8 cellular contexts compared by ENCODE assay signal in the genomic region with DNA sequence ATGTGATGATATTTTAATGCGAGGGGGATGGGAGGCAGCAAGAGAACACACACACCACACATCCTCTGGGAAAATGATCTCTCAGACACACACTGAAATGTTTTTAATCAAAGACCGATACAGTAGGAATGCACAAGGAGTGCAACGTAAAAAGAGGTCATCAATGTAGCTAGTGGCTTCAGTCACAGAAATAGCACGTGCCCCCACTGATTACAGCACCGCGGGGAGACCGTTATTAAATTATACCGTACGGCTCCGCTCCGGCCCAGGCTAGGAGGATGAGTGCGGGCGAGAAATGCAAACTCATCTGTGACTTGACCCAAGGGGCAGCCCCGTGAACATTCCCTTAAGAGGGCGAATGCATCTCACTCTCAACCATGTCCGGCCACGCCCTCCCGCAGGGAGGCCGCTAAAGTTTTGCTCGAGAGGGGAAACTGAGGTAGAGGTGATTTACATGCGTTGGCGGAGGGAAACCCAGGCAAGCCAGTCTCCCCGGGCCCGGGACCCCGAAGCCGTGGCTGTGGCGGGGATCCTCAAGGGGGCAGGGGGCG. TPM values are rescaled to one million over a fixed set of nuclear protein-coding genes. Genes with fewer than 3 reads are reported as not detected.
A peak's percentile ranks its signal among the peaks of the same experiment; 100 is the strongest.
DNase-seq lines count a peak whose midpoint lies in the region; ATAC-seq, FAIRE-seq and TF ChIP-seq lines count a peak whose summit lies in the region.

No MANE protein-coding gene starts in this region.

- H4K8ac ChIP-seq in neuronal stem cell (ENCODE audit: low read depth, low read length), result no peak overlapping the region

- H2BK15ac ChIP-seq in neuronal stem cell (ENCODE audit: low read length), result no peak overlapping the region

- peak overlapping the region; percentile 18 for H2BK12ac ChIP-seq in neuronal stem cell (ENCODE audit: low read length)

- H3K4me2 ChIP-seq in neuronal stem cell (ENCODE audit: insufficient read depth, low read length, poor library complexity, severe bottlenecking), result peak overlapping the region; percentile 90

- WGBS in neuronal stem cell (ENCODE audit: extremely low coverage in 2 of 2, insufficient read length in 2 of 2, insufficient replicate concordance in 1 of 2), 2 donors, result no CpG with 5 or more reads among the region's 28 CpGs
- 0% methylated on average over 1 to 22 of the region's 28 CpGs for WGBS in transverse colon (ENCODE audit: low coverage in 1 of 2), 2 donors

- no peak for TF ChIP-seq EP300 in transverse colon (IDR thresholded peaks at IDR 0.05; ENCODE audit: low read depth)

- DNase-seq in GM12892 (ENCODE audit: insufficient read length), result peak; percentile 33
- DNase-seq in LoVo (ENCODE audit: low spot score), result peak; percentile 36
- DNase-seq in activated T-cell treated with anti-CD3 and anti-CD28 coated beads, Interleukin-2, amount 50 U/mL, for 48 hours, result peak; percentile 83 to 85
- peak; percentile 5 to 21 for DNase-seq in foreskin keratinocyte
- DNase-seq in neuronal stem cell (ENCODE audit: low spot score), result no peak
- peak; percentile 49 for DNase-seq in transverse colon
- DNase-seq in NCI-H1694 (lab: John Stamatoyannopoulos, UW), result no peak

- FAIRE-seq in GM12892 (lab: Jason Lieb, UNC), result peak; percentile 91

- H3K9me3 ChIP-seq in neuronal stem cell (replicated peaks in 1 of 2; ENCODE audit: control insufficient read depth in 2 of 2, insufficient read depth in 1 of 2, low read depth in 1 of 2, low read length in 2 of 2) (no peaks in the 10 kb centered on the region), transverse colon (no peaks in the 10 kb centered on the region)

- H4K91ac ChIP-seq in neuronal stem cell (ENCODE audit: low read depth, low read length, poor library complexity), result no peak overlapping the region

- H3K18ac ChIP-seq in neuronal stem cell (ENCODE audit: low read length), result peak overlapping the region; percentile 98

- no peak overlapping the region for H3K4ac ChIP-seq in neuronal stem cell (ENCODE audit: low read length)

- peak overlapping the region; percentile 71 for H3K27ac ChIP-seq in foreskin keratinocyte
- H3K27ac ChIP-seq in neuronal stem cell (replicated peaks; ENCODE audit: low read length), result peak overlapping the region; percentile 80
- H3K27ac ChIP-seq in transverse colon, result peak overlapping the region; percentile 94 to 97 (median 96)

- H3K9ac ChIP-seq in neuronal stem cell (ENCODE audit: low read depth, low read length, poor library complexity), result peak overlapping the region; percentile 80

- intact Hi-C loops in transverse colon (cut with DNase I; ENCODE audit: low total_unique reads), result no loop called here

- ATAC-seq in GM21825 (IDR thresholded peaks at IDR 0.05; ENCODE audit: unreplicated experiment) (peak; percentile 41), foreskin keratinocyte (peak; percentile 31)

- H3K27me3 ChIP-seq in foreskin keratinocyte, result no peaks in the 10 kb centered on the region
- H3K27me3 ChIP-seq in neuronal stem cell (ENCODE audit: control insufficient read depth in 3 of 3, insufficient read depth in 3 of 3, low read depth in 1 of 3, low read length in 3 of 3), result no peaks in the 10 kb centered on the region
- no peaks in the 10 kb centered on the region for H3K27me3 ChIP-seq in transverse colon

- peak overlapping the region; percentile 78 for H2BK120ac ChIP-seq in neuronal stem cell (ENCODE audit: low read depth, low read length)

- in situ Hi-C loops in transverse colon (cut with MboI; ENCODE audit: low pct_ligation_motif_present in 1 of 4, low pct_unique_long_range_greater_than_20kb in 1 of 4, low sequenced_read_pairs in 3 of 4), result no loop called here

- TF ChIP-seq POLR2A in GM12892 (IDR thresholded peaks at IDR 0.05; ENCODE audit: low read depth, low read length) (no peak), transverse colon (IDR thresholded peaks at IDR 0.05) (no peak)

- H3K4me3 ChIP-seq in neuronal stem cell (ENCODE audit: low read length in 2 of 2) (peak overlapping the region; percentile 75 to 96), transverse colon (peak overlapping the region; percentile 73 to 96 (median 87))

- H3K14ac ChIP-seq in neuronal stem cell (ENCODE audit: low read length), result peak overlapping the region; percentile 78

- TF ChIP-seq CTCF in foreskin keratinocyte (conservative IDR thresholded peaks at IDR 0.05), result no peak
- TF ChIP-seq CTCF in transverse colon (IDR thresholded peaks at IDR 0.05), result no peak

- H2BK5ac ChIP-seq in neuronal stem cell (ENCODE audit: low read length), result peak overlapping the region; percentile 94

- peak overlapping the region; percentile 88 for H2AFZ ChIP-seq in neuronal stem cell (ENCODE audit: low read length)

- H3K4me1 ChIP-seq in foreskin keratinocyte (peaks cover 21% of the 10 kb centered on the region), neuronal stem cell (ENCODE audit: control insufficient read depth in 2 of 2, insufficient read depth in 1 of 2, low read depth in 1 of 2, low read length in 2 of 2) (peaks cover 8% of the 10 kb centered on the region in 2 donors), transverse colon (peaks cover 30 to 74% (median 43%) of the 10 kb centered on the region in 4 donors)

- peaks cover 6% of the 10 kb centered on the region for H3K79me1 ChIP-seq in neuronal stem cell (ENCODE audit: low read depth, low read length)

- peak overlapping the region; percentile 75 for H3K23ac ChIP-seq in neuronal stem cell (ENCODE audit: low read depth, low read length, poor library complexity)

- H2AK5ac ChIP-seq in neuronal stem cell (ENCODE audit: low read depth, low read length), result peak overlapping the region; percentile 86

- H3K36me3 ChIP-seq in neuronal stem cell (replicated peaks in 1 of 2; ENCODE audit: control insufficient read depth in 2 of 2, insufficient read depth in 2 of 2, low read length in 2 of 2) (peaks cover 0 to 32% of the 10 kb centered on the region in 2 donors), transverse colon (peaks cover 0 to 4% (median 0%) of the 10 kb centered on the region in 4 donors)

RNA-seq across cellular contexts. Expression of a gene that starts 0.6 kb away (rescaled TPM):
- polyA plus RNA-seq in GM12892 (2012; ENCODE audit: missing spikeins), result 78.8 TPM
- 71.4 and 74.0 TPM in 2 replicates for total RNA-seq in foreskin keratinocyte
- 46.3 and 49.1 TPM in 2 replicates for polyA plus RNA-seq in foreskin keratinocyte
- 32.1 TPM for polyA plus RNA-seq in neuronal stem cell (2013, experiment 1 of 2)
- polyA plus RNA-seq in neuronal stem cell (2013, experiment 2 of 2), result 32.4 TPM
- total RNA-seq in transverse colon, result 100 to 1,000 TPM; 140 to 418 (median 223) TPM

RNA-seq across cellular contexts. Expression of a gene that starts 41.8 kb away (rescaled TPM):
- 16.1 TPM for polyA plus RNA-seq in GM12892 (2012; ENCODE audit: missing spikeins)
- total RNA-seq in foreskin keratinocyte, result 59.6 TPM in 2 replicates
- 28.8 and 31.1 TPM in 2 replicates for polyA plus RNA-seq in foreskin keratinocyte
- polyA plus RNA-seq in neuronal stem cell (2013, experiment 1 of 2), result 19.9 TPM
- polyA plus RNA-seq in neuronal stem cell (2013, experiment 2 of 2), result 21.2 TPM
- total RNA-seq in transverse colon, result 10 to 100 TPM; 18.3 to 39.7 (median 32.6) TPM

RNA-seq across cellular contexts. Expression of a gene that starts 42.1 kb away (rescaled TPM):
- polyA plus RNA-seq in GM12892 (2012; ENCODE audit: missing spikeins), result 40.4 TPM
- total RNA-seq in foreskin keratinocyte (64.0 and 78.4 TPM in 2 replicates), transverse colon (10 to 100 TPM in 1 of 4 donors, 1 to 10 TPM in 3; 4.9 to 10.8 (median 8.7) TPM)
- 78.4 and 89.5 TPM in 2 replicates for polyA plus RNA-seq in foreskin keratinocyte
- polyA plus RNA-seq in neuronal stem cell (2013, experiment 1 of 2), result 29.5 TPM
- 28.5 TPM for polyA plus RNA-seq in neuronal stem cell (2013, experiment 2 of 2)

Comparison
In these comparisons a context has a peak if more than half of its experiments do, and no peak if none do; other contexts are left out.
1. DNase-seq: peak in GM12892 (single experiment), LoVo (single experiment), activated T-cell treated with anti-CD3 and anti-CD28 coated beads, Interleukin-2, amount 50 U/mL, for 48 hours (2 of 2), foreskin keratinocyte (2 of 2) and transverse colon (single experiment); none in neuronal stem cell (single experiment) and NCI-H1694 (single experiment).
2. Peak in every context shown above with its lines, with median percentiles within 50 percentile points of each other: H3K27ac ChIP-seq.